Comparison of ENCODE assay signal across 1 cellular context in the genomic region with DNA sequence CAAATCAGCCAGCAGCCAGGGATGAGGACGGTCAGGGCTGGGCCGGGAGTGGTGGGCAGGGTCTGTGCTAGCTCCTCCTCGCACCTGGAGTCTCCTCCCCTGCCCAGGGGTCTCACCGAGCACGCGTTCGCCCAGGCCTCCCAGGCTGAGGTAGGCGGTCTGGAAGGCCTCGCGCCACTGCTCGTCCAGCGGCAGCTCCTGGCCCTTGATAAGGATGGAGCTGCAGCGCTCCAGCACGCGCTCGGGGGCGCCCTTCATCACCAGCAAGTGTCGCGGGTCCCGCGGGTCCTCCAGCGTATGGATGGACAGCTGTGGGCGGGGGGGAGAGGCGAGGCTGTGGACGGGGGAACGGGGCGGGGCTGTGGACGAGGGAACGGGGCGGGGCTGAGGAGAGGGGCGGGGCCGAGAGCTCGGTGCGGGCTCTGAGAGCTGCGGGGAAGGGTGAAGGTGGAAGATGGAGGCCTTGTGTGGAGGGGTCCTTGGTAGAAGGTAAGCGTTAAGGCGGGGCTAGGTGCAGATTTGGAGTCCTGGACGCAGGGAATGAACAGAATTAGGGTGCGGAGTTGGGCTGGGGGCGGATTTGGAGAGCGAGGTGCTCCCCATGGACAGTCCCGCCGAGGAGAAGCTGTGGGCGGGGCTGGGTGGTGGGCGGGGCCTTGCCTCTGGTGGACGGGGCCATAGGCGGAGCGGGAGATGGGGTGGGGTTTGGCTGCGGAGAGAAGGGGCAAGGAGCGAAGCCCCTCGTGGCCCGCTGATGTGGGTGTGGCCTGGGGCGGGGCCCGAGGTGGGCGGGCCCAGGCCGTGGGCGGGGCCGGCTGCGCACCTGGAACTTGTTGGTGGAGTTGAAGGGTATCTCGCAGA.
TF ChIP-seq lines count a peak whose summit lies in the region.

No MANE protein-coding gene starts in this region.

TF ChIP-seq in IMR-90, 13 proteins besides CTCF, POLR2A, EP300 and RAD21:
- TF ChIP-seq MAFK (IDR thresholded peaks at IDR 0.05; ENCODE audit: low read depth, low read length): no peak
- TF ChIP-seq, protein P1, sequence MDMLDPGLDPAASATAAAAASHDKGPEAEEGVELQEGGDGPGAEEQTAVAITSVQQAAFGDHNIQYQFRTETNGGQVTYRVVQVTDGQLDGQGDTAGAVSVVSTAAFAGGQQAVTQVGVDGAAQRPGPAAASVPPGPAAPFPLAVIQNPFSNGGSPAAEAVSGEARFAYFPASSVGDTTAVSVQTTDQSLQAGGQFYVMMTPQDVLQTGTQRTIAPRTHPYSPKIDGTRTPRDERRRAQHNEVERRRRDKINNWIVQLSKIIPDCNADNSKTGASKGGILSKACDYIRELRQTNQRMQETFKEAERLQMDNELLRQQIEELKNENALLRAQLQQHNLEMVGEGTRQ (IDR thresholded peaks at IDR 0.05; ENCODE audit: low read depth, low read length): no peak
- TF ChIP-seq NFE2L2 (IDR thresholded peaks at IDR 0.05; ENCODE audit: low read depth, low read length): no peak
- TF ChIP-seq MXI1 (IDR thresholded peaks at IDR 0.05; ENCODE audit: borderline replicate concordance, low read depth, low read length): no peak
- TF ChIP-seq RFX5 (IDR thresholded peaks at IDR 0.05; ENCODE audit: low read depth, low read length): no peak
- TF ChIP-seq SMC3 (IDR thresholded peaks at IDR 0.05; ENCODE audit: low read depth, low read length): no peak
- no peak for TF ChIP-seq CHD1 (IDR thresholded peaks at IDR 0.05; ENCODE audit: low read depth, low read length)
- TF ChIP-seq RCOR1 (IDR thresholded peaks at IDR 0.05; ENCODE audit: insufficient replicate concordance, low read length): no peak
- no peak for TF ChIP-seq BHLHE40 (IDR thresholded peaks at IDR 0.05; ENCODE audit: low read depth, low read length)
- TF ChIP-seq, protein P2, sequence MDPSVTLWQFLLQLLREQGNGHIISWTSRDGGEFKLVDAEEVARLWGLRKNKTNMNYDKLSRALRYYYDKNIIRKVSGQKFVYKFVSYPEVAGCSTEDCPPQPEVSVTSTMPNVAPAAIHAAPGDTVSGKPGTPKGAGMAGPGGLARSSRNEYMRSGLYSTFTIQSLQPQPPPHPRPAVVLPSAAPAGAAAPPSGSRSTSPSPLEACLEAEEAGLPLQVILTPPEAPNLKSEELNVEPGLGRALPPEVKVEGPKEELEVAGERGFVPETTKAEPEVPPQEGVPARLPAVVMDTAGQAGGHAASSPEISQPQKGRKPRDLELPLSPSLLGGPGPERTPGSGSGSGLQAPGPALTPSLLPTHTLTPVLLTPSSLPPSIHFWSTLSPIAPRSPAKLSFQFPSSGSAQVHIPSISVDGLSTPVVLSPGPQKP (IDR thresholded peaks at IDR 0.05; ENCODE audit: borderline replicate concordance, low read depth, low read length): no peak
- no peak for TF ChIP-seq CEBPB (IDR thresholded peaks at IDR 0.05; ENCODE audit: low read depth, low read length)
- no peak for TF ChIP-seq MAZ (IDR thresholded peaks at IDR 0.05; ENCODE audit: borderline replicate concordance, low read depth, low read length)
- TF ChIP-seq FOS (IDR thresholded peaks at IDR 0.05; ENCODE audit: low read depth, low read length): no peak
